Comparison of ENCODE assay signal across 1 cellular context in genomic region chr14:24300326-24300980, GRCh38.
TF ChIP-seq lines count a peak whose summit lies in the region.

No MANE protein-coding gene starts in this region.

TF ChIP-seq in HepG2, 621 proteins besides CTCF, POLR2A, EP300 and RAD21 (continues in another document):
- TF ChIP-seq ZNF703 (CRISPR knock-in tag; IDR thresholded peaks at IDR 0.05; ENCODE audit: borderline replicate concordance): no peak
- no peak for TF ChIP-seq HNF1A (IDR thresholded peaks at IDR 0.05; ENCODE audit: low read depth)
- no peak for TF ChIP-seq HNF1A (CRISPR knock-in tag; IDR thresholded peaks at IDR 0.05; ENCODE audit: borderline replicate concordance)
- TF ChIP-seq ZFP36 (IDR thresholded peaks at IDR 0.05; ENCODE audit: borderline replicate concordance, low read depth, low read length, partially characterized antibody): no peak
- TF ChIP-seq KDM2A (CRISPR knock-in tag; IDR thresholded peaks at IDR 0.05; ENCODE audit: borderline replicate concordance, low read depth): no peak
- no peak for TF ChIP-seq ZNF263 (CRISPR knock-in tag; IDR thresholded peaks at IDR 0.05)
- TF ChIP-seq PBX2 (CRISPR knock-in tag; IDR thresholded peaks at IDR 0.05): 0 out of 2 replicates have a peak, but pooled peaks have one; percentile 6
- TF ChIP-seq ZNF607 (CRISPR knock-in tag; IDR thresholded peaks at IDR 0.05; ENCODE audit: borderline replicate concordance): no peak
- TF ChIP-seq ZNF619 (CRISPR knock-in tag; IDR thresholded peaks at IDR 0.05): 0 out of 2 replicates have a peak, but pooled peaks have one; percentile 48
- TF ChIP-seq ZNF253 (CRISPR knock-in tag; IDR thresholded peaks at IDR 0.05; ENCODE audit: borderline replicate concordance): peak; percentile 19; the same call in 1 of the 2 replicates
- TF ChIP-seq ATRX (CRISPR knock-in tag; IDR thresholded peaks at IDR 0.05; ENCODE audit: borderline replicate concordance): peak; percentile 42; the same call in 1 of the 2 replicates
- no peak for TF ChIP-seq NPAS2 (CRISPR knock-in tag; IDR thresholded peaks at IDR 0.05; ENCODE audit: borderline replicate concordance)
- TF ChIP-seq ZNF292 (CRISPR knock-in tag; IDR thresholded peaks at IDR 0.05; ENCODE audit: borderline replicate concordance, low read depth): no peak
- TF ChIP-seq ZNF275 (CRISPR knock-in tag; IDR thresholded peaks at IDR 0.05; ENCODE audit: borderline replicate concordance): no peak
- no peak for TF ChIP-seq KMT2A (CRISPR knock-in tag; IDR thresholded peaks at IDR 0.05)
- TF ChIP-seq ZNF646 (CRISPR knock-in tag; IDR thresholded peaks at IDR 0.05): no peak
- TF ChIP-seq ZNF280B (CRISPR knock-in tag; IDR thresholded peaks at IDR 0.05; ENCODE audit: borderline replicate concordance): 0 out of 2 replicates have a peak, but pooled peaks have one; percentile 39
- no peak for TF ChIP-seq MAZ (IDR thresholded peaks at IDR 0.05; ENCODE audit: borderline replicate concordance, low read depth, low read length)
- 0 out of 2 replicates have a peak, but pooled peaks have one; percentile 31 for TF ChIP-seq MAZ (CRISPR knock-in tag; IDR thresholded peaks at IDR 0.05; ENCODE audit: low read depth)
- TF ChIP-seq RAD51 (IDR thresholded peaks at IDR 0.05; ENCODE audit: borderline replicate concordance): no peak
- no peak for TF ChIP-seq DPF2 (CRISPR knock-in tag; IDR thresholded peaks at IDR 0.05; ENCODE audit: borderline replicate concordance, low read depth)
- peak; percentile 19; the same call in 1 of the 2 replicates for TF ChIP-seq ZBTB21 (CRISPR knock-in tag; IDR thresholded peaks at IDR 0.05)
- TF ChIP-seq ZBTB49 (CRISPR knock-in tag; IDR thresholded peaks at IDR 0.05; ENCODE audit: borderline replicate concordance): 0 out of 2 replicates have a peak, but pooled peaks have one; percentile 11
- TF ChIP-seq ZNF510 (CRISPR knock-in tag; IDR thresholded peaks at IDR 0.05; ENCODE audit: low read depth): no peak
- no peak for TF ChIP-seq ADNP (CRISPR knock-in tag; IDR thresholded peaks at IDR 0.05)
- 0 out of 2 replicates have a peak, but pooled peaks have one; percentile 20 for TF ChIP-seq MTERF4 (CRISPR knock-in tag; IDR thresholded peaks at IDR 0.05)
- 0 out of 2 replicates have a peak, but pooled peaks have one; percentile 62 for TF ChIP-seq ZNF713 (CRISPR knock-in tag; IDR thresholded peaks at IDR 0.05)
- TF ChIP-seq AHDC1 (CRISPR knock-in tag; IDR thresholded peaks at IDR 0.05; ENCODE audit: borderline replicate concordance): 0 out of 2 replicates have a peak, but pooled peaks have one; percentile 5
- TF ChIP-seq SETDB1 (CRISPR knock-in tag; IDR thresholded peaks at IDR 0.05; ENCODE audit: borderline replicate concordance): no peak
- peak; percentile 16; the same call in 1 of the 2 replicates for TF ChIP-seq ZNF572 (CRISPR knock-in tag; IDR thresholded peaks at IDR 0.05)
